ENCODE assay signal across 2 cellular contexts in the genomic region with DNA sequence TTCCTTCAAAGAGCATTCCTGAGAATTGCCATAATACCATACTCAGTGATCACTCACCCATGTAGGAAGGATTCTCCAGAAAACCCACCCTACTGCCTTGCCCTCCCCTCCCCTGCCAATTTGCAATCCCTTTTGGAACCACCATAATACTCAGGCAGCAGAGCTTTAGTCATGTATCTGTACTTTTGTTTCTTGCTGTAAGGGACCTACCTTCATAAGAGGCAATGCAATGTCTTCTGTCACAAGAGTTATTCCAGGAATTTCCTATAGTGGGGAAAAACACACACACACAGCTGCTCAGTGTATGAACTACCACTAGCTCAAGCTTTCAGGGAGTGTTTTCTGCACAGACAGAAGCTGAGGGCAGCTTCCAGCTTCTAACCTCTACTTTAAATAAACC.
TF ChIP-seq lines count a peak whose summit lies in the region.

No MANE protein-coding gene starts in this region.

TF ChIP-seq in SK-N-SH treated with all-trans-retinoic acid at 6 μM for 48 hours, 23 proteins besides CTCF, POLR2A, EP300 and RAD21 (continued from another document):
- TF ChIP-seq, protein P1, sequence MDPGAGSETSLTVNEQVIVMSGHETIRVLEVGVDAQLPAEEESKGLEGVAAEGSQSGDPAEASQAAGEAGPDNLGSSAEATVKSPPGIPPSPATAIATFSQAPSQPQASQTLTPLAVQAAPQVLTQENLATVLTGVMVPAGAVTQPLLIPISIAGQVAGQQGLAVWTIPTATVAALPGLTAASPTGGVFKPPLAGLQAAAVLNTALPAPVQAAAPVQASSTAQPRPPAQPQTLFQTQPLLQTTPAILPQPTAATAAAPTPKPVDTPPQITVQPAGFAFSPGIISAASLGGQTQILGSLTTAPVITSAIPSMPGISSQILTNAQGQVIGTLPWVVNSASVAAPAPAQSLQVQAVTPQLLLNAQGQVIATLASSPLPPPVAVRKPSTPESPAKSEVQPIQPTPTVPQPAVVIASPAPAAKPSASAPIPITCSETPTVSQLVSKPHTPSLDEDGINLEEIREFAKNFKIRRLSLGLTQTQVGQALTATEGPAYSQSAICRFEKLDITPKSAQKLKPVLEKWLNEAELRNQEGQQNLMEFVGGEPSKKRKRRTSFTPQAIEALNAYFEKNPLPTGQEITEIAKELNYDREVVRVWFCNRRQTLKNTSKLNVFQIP (CRISPR knock-in tag; IDR thresholded peaks at IDR 0.05; ENCODE audit: borderline replicate concordance, low read depth) = no peak
- no peak for TF ChIP-seq ZC3H10 (CRISPR knock-in tag; IDR thresholded peaks at IDR 0.05)
- no peak for TF ChIP-seq ARNTL (CRISPR knock-in tag; IDR thresholded peaks at IDR 0.05; ENCODE audit: borderline replicate concordance, low read depth)
- TF ChIP-seq PPARA (CRISPR knock-in tag; IDR thresholded peaks at IDR 0.05; ENCODE audit: borderline replicate concordance) = no peak
- no peak for TF ChIP-seq ZNF565 (CRISPR knock-in tag; conservative IDR thresholded peaks at IDR 0.05; ENCODE audit: low read depth)
- TF ChIP-seq, protein P2, sequence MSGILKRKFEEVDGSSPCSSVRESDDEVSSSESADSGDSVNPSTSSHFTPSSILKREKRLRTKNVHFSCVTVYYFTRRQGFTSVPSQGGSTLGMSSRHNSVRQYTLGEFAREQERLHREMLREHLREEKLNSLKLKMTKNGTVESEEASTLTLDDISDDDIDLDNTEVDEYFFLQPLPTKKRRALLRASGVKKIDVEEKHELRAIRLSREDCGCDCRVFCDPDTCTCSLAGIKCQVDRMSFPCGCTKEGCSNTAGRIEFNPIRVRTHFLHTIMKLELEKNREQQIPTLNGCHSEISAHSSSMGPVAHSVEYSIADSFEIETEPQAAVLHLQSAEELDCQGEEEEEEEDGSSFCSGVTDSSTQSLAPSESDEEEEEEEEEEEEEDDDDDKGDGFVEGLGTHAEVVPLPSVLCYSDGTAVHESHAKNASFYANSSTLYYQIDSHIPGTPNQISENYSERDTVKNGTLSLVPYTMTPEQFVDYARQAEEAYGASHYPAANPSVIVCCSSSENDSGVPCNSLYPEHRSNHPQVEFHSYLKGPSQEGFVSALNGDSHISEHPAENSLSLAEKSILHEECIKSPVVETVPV (CRISPR knock-in tag; IDR thresholded peaks at IDR 0.05) = no peak
- TF ChIP-seq ZFP30 (CRISPR knock-in tag; IDR thresholded peaks at IDR 0.05) = no peak
TF ChIP-seq in SK-N-SH treated with all-trans-retinoic acid at 6 μM for 48 hours: peak in this region for 0.

TF ChIP-seq in SK-N-SH, 30 proteins besides CTCF, POLR2A, EP300 and RAD21 (continued from another document):
- TF ChIP-seq YY1 (IDR thresholded peaks at IDR 0.05; ENCODE audit: low read depth) (no peak), FOSL2 (IDR thresholded peaks at IDR 0.05; ENCODE audit: borderline replicate concordance, low read depth) (no peak), MEF2A (IDR thresholded peaks at IDR 0.05; ENCODE audit: borderline replicate concordance, low read depth) (no peak), TEAD4 (IDR thresholded peaks at IDR 0.05; ENCODE audit: borderline replicate concordance, insufficient read depth) (no peak), GATA2 (CRISPR knock-in tag; IDR thresholded peaks at IDR 0.05) (no peak), GABPA (IDR thresholded peaks at IDR 0.05; ENCODE audit: low read depth) (no peak), SMC3 (IDR thresholded peaks at IDR 0.05; ENCODE audit: low read depth, low read length) (no peak), TCF12 (IDR thresholded peaks at IDR 0.05) (no peak), RXRA (IDR thresholded peaks at IDR 0.05; ENCODE audit: borderline replicate concordance, low read depth) (no peak), RCOR1 (IDR thresholded peaks at IDR 0.05; ENCODE audit: low read length) (no peak), MXI1 (IDR thresholded peaks at IDR 0.05; ENCODE audit: low read depth, low read length) (no peak), FOXJ3 (CRISPR knock-in tag; IDR thresholded peaks at IDR 0.05) (no peak), POLR2AphosphoS5 (IDR thresholded peaks at IDR 0.05; ENCODE audit: low read depth, low read length) (no peak)
- TF ChIP-seq, protein P3, sequence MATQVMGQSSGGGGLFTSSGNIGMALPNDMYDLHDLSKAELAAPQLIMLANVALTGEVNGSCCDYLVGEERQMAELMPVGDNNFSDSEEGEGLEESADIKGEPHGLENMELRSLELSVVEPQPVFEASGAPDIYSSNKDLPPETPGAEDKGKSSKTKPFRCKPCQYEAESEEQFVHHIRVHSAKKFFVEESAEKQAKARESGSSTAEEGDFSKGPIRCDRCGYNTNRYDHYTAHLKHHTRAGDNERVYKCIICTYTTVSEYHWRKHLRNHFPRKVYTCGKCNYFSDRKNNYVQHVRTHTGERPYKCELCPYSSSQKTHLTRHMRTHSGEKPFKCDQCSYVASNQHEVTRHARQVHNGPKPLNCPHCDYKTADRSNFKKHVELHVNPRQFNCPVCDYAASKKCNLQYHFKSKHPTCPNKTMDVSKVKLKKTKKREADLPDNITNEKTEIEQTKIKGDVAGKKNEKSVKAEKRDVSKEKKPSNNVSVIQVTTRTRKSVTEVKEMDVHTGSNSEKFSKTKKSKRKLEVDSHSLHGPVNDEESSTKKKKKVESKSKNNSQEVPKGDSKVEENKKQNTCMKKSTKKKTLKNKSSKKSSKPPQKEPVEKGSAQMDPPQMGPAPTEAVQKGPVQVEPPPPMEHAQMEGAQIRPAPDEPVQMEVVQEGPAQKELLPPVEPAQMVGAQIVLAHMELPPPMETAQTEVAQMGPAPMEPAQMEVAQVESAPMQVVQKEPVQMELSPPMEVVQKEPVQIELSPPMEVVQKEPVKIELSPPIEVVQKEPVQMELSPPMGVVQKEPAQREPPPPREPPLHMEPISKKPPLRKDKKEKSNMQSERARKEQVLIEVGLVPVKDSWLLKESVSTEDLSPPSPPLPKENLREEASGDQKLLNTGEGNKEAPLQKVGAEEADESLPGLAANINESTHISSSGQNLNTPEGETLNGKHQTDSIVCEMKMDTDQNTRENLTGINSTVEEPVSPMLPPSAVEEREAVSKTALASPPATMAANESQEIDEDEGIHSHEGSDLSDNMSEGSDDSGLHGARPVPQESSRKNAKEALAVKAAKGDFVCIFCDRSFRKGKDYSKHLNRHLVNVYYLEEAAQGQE (IDR thresholded peaks at IDR 0.05; ENCODE audit: low read depth, low read length) = no peak
- TF ChIP-seq, protein P4, sequence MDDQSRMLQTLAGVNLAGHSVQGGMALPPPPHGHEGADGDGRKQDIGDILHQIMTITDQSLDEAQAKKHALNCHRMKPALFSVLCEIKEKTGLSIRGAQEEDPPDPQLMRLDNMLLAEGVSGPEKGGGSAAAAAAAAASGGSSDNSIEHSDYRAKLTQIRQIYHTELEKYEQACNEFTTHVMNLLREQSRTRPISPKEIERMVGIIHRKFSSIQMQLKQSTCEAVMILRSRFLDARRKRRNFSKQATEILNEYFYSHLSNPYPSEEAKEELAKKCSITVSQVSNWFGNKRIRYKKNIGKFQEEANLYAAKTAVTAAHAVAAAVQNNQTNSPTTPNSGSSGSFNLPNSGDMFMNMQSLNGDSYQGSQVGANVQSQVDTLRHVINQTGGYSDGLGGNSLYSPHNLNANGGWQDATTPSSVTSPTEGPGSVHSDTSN (IDR thresholded peaks at IDR 0.05) = no peak
- TF ChIP-seq, protein P5, sequence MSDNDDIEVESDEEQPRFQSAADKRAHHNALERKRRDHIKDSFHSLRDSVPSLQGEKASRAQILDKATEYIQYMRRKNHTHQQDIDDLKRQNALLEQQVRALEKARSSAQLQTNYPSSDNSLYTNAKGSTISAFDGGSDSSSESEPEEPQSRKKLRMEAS (IDR thresholded peaks at IDR 0.05; ENCODE audit: low read depth) = no peak
- TF ChIP-seq, protein P6, sequence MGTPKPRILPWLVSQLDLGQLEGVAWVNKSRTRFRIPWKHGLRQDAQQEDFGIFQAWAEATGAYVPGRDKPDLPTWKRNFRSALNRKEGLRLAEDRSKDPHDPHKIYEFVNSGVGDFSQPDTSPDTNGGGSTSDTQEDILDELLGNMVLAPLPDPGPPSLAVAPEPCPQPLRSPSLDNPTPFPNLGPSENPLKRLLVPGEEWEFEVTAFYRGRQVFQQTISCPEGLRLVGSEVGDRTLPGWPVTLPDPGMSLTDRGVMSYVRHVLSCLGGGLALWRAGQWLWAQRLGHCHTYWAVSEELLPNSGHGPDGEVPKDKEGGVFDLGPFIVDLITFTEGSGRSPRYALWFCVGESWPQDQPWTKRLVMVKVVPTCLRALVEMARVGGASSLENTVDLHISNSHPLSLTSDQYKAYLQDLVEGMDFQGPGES (IDR thresholded peaks at IDR 0.05; ENCODE audit: low read depth, low read length) = no peak
